Comparison of ENCODE assay signal across 19 cellular contexts in genomic region chr4:38464328-38464727, GRCh38.
A peak's percentile ranks its signal among the peaks of the same experiment; 100 is the strongest.
DNase-seq lines count a peak whose midpoint lies in the region; ATAC-seq, FAIRE-seq and TF ChIP-seq lines count a peak whose summit lies in the region.
"Had no signal": no experiment of that assay in that cellular context is flagged by ENCODE, and none has a peak within 500 bp of the region (broad histone marks: within the 10 kb centered on the region; RNA-seq: fewer than 3 reads in every experiment).

No MANE protein-coding gene starts in this region.

- H3K4me1 Mint-ChIP-seq in activated naive CD4-positive, alpha-beta T cell treated with anti-CD3 and anti-CD28 coated beads, Interleukin-2, amount 50 U/mL, for 24 hours, result peaks cover 11% of the 10 kb centered on the region
- peaks cover 9% of the 10 kb centered on the region for H3K4me1 Mint-ChIP-seq in stimulated activated memory B cell treated with anti-CD40 and anti-IgM and Interleukin-4, amounts not matched to agents 10 μg/mL and 1 μg/mL and 100 μg/mL, for 72 hours

- no peaks in the 10 kb centered on the region for H3K36me3 ChIP-seq in esophagus muscularis mucosa
- H3K36me3 ChIP-seq in left ventricle myocardium inferior, result no peaks in the 10 kb centered on the region

- peak overlapping the region; percentile 19 for H3K4me3 Mint-ChIP-seq in activated naive CD4-positive, alpha-beta T cell treated with anti-CD3 and anti-CD28 coated beads, Interleukin-2, amount 50 U/mL, for 24 hours
- no peak overlapping the region for H3K4me3 Mint-ChIP-seq in stimulated activated memory B cell treated with anti-CD40 and anti-IgM and Interleukin-4, amounts not matched to agents 10 μg/mL and 1 μg/mL and 100 μg/mL, for 72 hours
- H3K4me3 Mint-ChIP-seq: B cell had no signal

- 87% methylated on average over 4 of the region's 4 CpGs for WGBS in esophagus muscularis mucosa

- peaks cover 0 to 13% (median 11%) of the 10 kb centered on the region in 4 donors for H3K4me1 ChIP-seq in esophagus muscularis mucosa
- peaks cover 4% of the 10 kb centered on the region for H3K4me1 ChIP-seq in left ventricle myocardium inferior

- intact Hi-C loops in esophagus muscularis mucosa (cut with DNase I) (no loop called here), left ventricle myocardium inferior (cut with micrococcal nuclease) (no loop called here)

- H3K27ac Mint-ChIP-seq in activated naive CD4-positive, alpha-beta T cell treated with anti-CD3 and anti-CD28 coated beads, Interleukin-2, amount 50 U/mL, for 24 hours, result no peak overlapping the region
- peak overlapping the region; percentile 36 for H3K27ac Mint-ChIP-seq in stimulated activated memory B cell treated with anti-CD40 and anti-IgM and Interleukin-4, amounts not matched to agents 10 μg/mL and 1 μg/mL and 100 μg/mL, for 72 hours
- H3K27ac Mint-ChIP-seq: B cell had no signal

- peak; percentile 88 for ATAC-seq in stimulated activated memory B cell treated with anti-CD40 and anti-IgM and Interleukin-4, amounts not matched to agents 10 μg/mL and 1 μg/mL and 100 μg/mL, for 72 hours

- no peaks in the 10 kb centered on the region for H3K27me3 Mint-ChIP-seq in activated naive CD4-positive, alpha-beta T cell treated with anti-CD3 and anti-CD28 coated beads, Interleukin-2, amount 50 U/mL, for 24 hours
- peaks cover 8% of the 10 kb centered on the region for H3K27me3 Mint-ChIP-seq in stimulated activated memory B cell treated with anti-CD40 and anti-IgM and Interleukin-4, amounts not matched to agents 10 μg/mL and 1 μg/mL and 100 μg/mL, for 72 hours
- H3K27me3 Mint-ChIP-seq: B cell had no signal

- peak; percentile 39 for FAIRE-seq in GM18507 (lab: Jason Lieb, UNC)
- FAIRE-seq: GM19239 had no signal

- no peak for TF ChIP-seq EP300 in esophagus muscularis mucosa (IDR thresholded peaks at IDR 0.05)

- peaks cover 6% of the 10 kb centered on the region for H3K9me3 Mint-ChIP-seq in activated naive CD4-positive, alpha-beta T cell treated with anti-CD3 and anti-CD28 coated beads, Interleukin-2, amount 50 U/mL, for 24 hours
- H3K9me3 Mint-ChIP-seq in stimulated activated memory B cell treated with anti-CD40 and anti-IgM and Interleukin-4, amounts not matched to agents 10 μg/mL and 1 μg/mL and 100 μg/mL, for 72 hours, result peaks cover 5% of the 10 kb centered on the region

- TF ChIP-seq CTCF in esophagus muscularis mucosa (IDR thresholded peaks at IDR 0.05) (no peak), left ventricle myocardium inferior (IDR thresholded peaks at IDR 0.05; ENCODE audit: borderline replicate concordance) (no peak)

- H3K4me3 ChIP-seq in esophagus muscularis mucosa (no peak overlapping the region), left ventricle myocardium inferior (no peak overlapping the region)
- H3K4me3 ChIP-seq: SK-N-MC had no signal

- H3K36me3 Mint-ChIP-seq in activated naive CD4-positive, alpha-beta T cell treated with anti-CD3 and anti-CD28 coated beads, Interleukin-2, amount 50 U/mL, for 24 hours, result peaks cover 3% of the 10 kb centered on the region
- H3K36me3 Mint-ChIP-seq in stimulated activated memory B cell treated with anti-CD40 and anti-IgM and Interleukin-4, amounts not matched to agents 10 μg/mL and 1 μg/mL and 100 μg/mL, for 72 hours, result no peaks in the 10 kb centered on the region

- no peak overlapping the region for H3K27ac ChIP-seq in esophagus muscularis mucosa (replicated peaks in 1 of 4)
- no peak overlapping the region for H3K27ac ChIP-seq in left ventricle myocardium inferior (replicated peaks)
- H3K27ac ChIP-seq: KMS-11, SK-N-MC had no signal

- no peak for TF ChIP-seq POLR2A in esophagus muscularis mucosa (IDR thresholded peaks at IDR 0.05; ENCODE audit: low read depth)

- no peaks in the 10 kb centered on the region for H3K27me3 ChIP-seq in esophagus muscularis mucosa
- no peaks in the 10 kb centered on the region for H3K27me3 ChIP-seq in left ventricle myocardium inferior (ENCODE audit: low read depth)

- no peak for DNase-seq in activated naive CD4-positive, alpha-beta T cell treated with anti-CD3 and anti-CD28 coated beads, Interleukin-2, amount 50 U/mL, for 16 hours
- DNase-seq in GM18507 (ENCODE audit: extremely low spot score, insufficient read length, low read depth) (no peak), esophagus muscularis mucosa (ENCODE audit: extremely low spot score) (peak; percentile 66), HT-29 (ENCODE audit: low spot score) (no peak), left ventricle myocardium inferior (no peak)
- no peak for DNase-seq in stimulated activated CD4-positive, alpha-beta T cell treated with anti-CD3 and anti-CD28 coated beads, Interleukin-2, amount 100 ng/mL, for 48 hours
- DNase-seq: DMS79, MV-4-11, NCI-H1694 treated with DMSO at 0.1 percent for 48 hours, NCI-H2227 treated with DMSO at 0.1 percent for 48 hours, NCI-H510A treated with DMSO at 0.1 percent for 48 hours, NCI-H82, SHP77 had no signal

- no peaks in the 10 kb centered on the region for H3K9me3 ChIP-seq in esophagus muscularis mucosa
- peaks cover 8% of the 10 kb centered on the region for H3K9me3 ChIP-seq in left ventricle myocardium inferior (replicated peaks)
